Comparison of ENCODE assay signal across 3 cellular contexts in the genomic region with DNA sequence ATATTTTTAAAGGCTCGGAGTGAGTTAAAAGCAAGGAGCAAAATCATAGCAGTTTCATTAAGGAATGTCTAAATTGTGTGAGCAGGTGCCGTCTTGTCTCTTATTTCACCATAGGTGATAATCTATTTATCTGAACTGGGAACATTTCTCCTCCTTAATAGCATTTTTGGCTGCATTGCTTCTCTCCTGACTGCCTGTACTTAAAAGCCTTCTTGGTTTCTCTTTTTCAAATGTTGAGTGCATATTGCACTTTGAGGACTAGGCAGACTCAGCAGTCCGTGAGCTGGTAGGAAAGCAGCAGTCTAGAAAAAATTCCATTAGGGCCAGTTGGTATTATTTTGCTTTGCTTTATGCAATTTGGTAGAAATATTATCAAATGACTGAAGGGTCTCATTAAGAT.
TF ChIP-seq lines count a peak whose summit lies in the region.

No MANE protein-coding gene starts in this region.

TF ChIP-seq in SK-N-SH treated with all-trans-retinoic acid at 6 μM for 48 hours, 23 proteins besides CTCF, POLR2A, EP300 and RAD21 (continued from another document):
- no peak for TF ChIP-seq ZFP30 (CRISPR knock-in tag; IDR thresholded peaks at IDR 0.05)
TF ChIP-seq in SK-N-SH treated with all-trans-retinoic acid at 6 μM for 48 hours: peak in this region for 1.

TF ChIP-seq in SK-N-SH, 30 proteins besides CTCF, POLR2A, EP300 and RAD21:
- TF ChIP-seq NRF1 (IDR thresholded peaks at IDR 0.05; ENCODE audit: low read depth, low read length) (no peak), FOXJ3 (CRISPR knock-in tag; IDR thresholded peaks at IDR 0.05) (no peak), TAF1 (IDR thresholded peaks at IDR 0.05; ENCODE audit: borderline replicate concordance, low read depth, low read length) (no peak), GABPA (IDR thresholded peaks at IDR 0.05; ENCODE audit: low read depth) (no peak), SMC3 (IDR thresholded peaks at IDR 0.05; ENCODE audit: low read depth, low read length) (no peak), YY1 (IDR thresholded peaks at IDR 0.05; ENCODE audit: low read depth) (no peak), CHD2 (IDR thresholded peaks at IDR 0.05; ENCODE audit: low read length, partially characterized antibody) (no peak), RFX5 (IDR thresholded peaks at IDR 0.05; ENCODE audit: low read length) (no peak), MXI1 (IDR thresholded peaks at IDR 0.05; ENCODE audit: low read depth, low read length) (no peak), TCF12 (IDR thresholded peaks at IDR 0.05) (no peak), IRF3 (IDR thresholded peaks at IDR 0.05; ENCODE audit: low read depth, low read length) (no peak), SIN3A (IDR thresholded peaks at IDR 0.05; ENCODE audit: borderline replicate concordance, low read depth, low read length) (no peak), POLR2AphosphoS5 (IDR thresholded peaks at IDR 0.05; ENCODE audit: low read depth, low read length) (no peak)
- TF ChIP-seq, protein P1, sequence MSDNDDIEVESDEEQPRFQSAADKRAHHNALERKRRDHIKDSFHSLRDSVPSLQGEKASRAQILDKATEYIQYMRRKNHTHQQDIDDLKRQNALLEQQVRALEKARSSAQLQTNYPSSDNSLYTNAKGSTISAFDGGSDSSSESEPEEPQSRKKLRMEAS (IDR thresholded peaks at IDR 0.05; ENCODE audit: low read depth): no peak
- TF ChIP-seq, protein P2, sequence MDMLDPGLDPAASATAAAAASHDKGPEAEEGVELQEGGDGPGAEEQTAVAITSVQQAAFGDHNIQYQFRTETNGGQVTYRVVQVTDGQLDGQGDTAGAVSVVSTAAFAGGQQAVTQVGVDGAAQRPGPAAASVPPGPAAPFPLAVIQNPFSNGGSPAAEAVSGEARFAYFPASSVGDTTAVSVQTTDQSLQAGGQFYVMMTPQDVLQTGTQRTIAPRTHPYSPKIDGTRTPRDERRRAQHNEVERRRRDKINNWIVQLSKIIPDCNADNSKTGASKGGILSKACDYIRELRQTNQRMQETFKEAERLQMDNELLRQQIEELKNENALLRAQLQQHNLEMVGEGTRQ (IDR thresholded peaks at IDR 0.05; ENCODE audit: borderline replicate concordance, low read depth, low read length): no peak

TF ChIP-seq in H1, 55 proteins besides CTCF, POLR2A, EP300 and RAD21:
- TF ChIP-seq, protein P2 (IDR thresholded peaks at IDR 0.05; ENCODE audit: low read length): no peak
- TF ChIP-seq FOSL1 (IDR thresholded peaks at IDR 0.05; ENCODE audit: insufficient read depth, low read depth, low read length): no peak
- TF ChIP-seq SP2 (IDR thresholded peaks at IDR 0.05; ENCODE audit: low read length): no peak
- no peak for TF ChIP-seq SP4 (IDR thresholded peaks at IDR 0.05; ENCODE audit: low read length)
- no peak for TF ChIP-seq CHD1 (IDR thresholded peaks at IDR 0.05; ENCODE audit: low read depth, low read length)
- no peak for TF ChIP-seq TBP (IDR thresholded peaks at IDR 0.05; ENCODE audit: low read depth, low read length)
- TF ChIP-seq BACH1 (IDR thresholded peaks at IDR 0.05; ENCODE audit: low read length): no peak
- no peak for TF ChIP-seq BCL11A (IDR thresholded peaks at IDR 0.05; ENCODE audit: low read depth in 2 of 2, low read length in 2 of 2)
- no peak for TF ChIP-seq HDAC2 (IDR thresholded peaks at IDR 0.05; ENCODE audit: borderline replicate concordance in 1 of 2, low read depth in 2 of 2, low read length in 2 of 2)
- TF ChIP-seq YY1 (IDR thresholded peaks at IDR 0.05; ENCODE audit: low read depth, low read length): no peak
TF ChIP-seq in H1: peak in this region for 0.
